27 cellular contexts compared by ENCODE assay signal in genomic region chr3:140258222-140258724, GRCh38.
"Had no signal": no experiment of that assay in that cellular context is flagged by ENCODE, and none has a peak within 500 bp of the region (broad histone marks: within the 10 kb centered on the region; RNA-seq: fewer than 3 reads in every experiment).

No MANE protein-coding gene starts in this region.

- H3K27ac Mint-ChIP-seq: activated CD4-positive, alpha-beta memory T cell treated with anti-CD3 and anti-CD28 coated beads, Interleukin-2, amount 10 ng/mL, durations not matched to agents 7 days and 5 days; activated CD4-positive, alpha-beta T cell treated with anti-CD3 and anti-CD28 coated beads for 36 hours; activated naive CD4-positive, alpha-beta T cell treated with anti-CD3 and anti-CD28 coated beads, Interleukin-2, amount 50 U/mL, for 24 hours; activated T-cell treated with anti-CD3 and anti-CD28 coated beads, Interleukin-2, amount 50 U/mL, for 72 hours; activated T-helper 2 cell treated with anti-CD3 and anti-CD28 coated beads, Interferon-gamma antibody, Interleukin-2, Interleukin-4, amounts not matched to agents 10 μg/mL and 5 μg/mL and 100 μg/mL, durations not matched to agents 14 hours and 24 hours and 36 hours had no signal

- H3K9me3 ChIP-seq: body of pancreas had no signal

- H3K4me3 ChIP-seq: body of pancreas, K562, SK-N-MC had no signal

- H3K9me3 Mint-ChIP-seq: activated CD4-positive, alpha-beta memory T cell treated with anti-CD3 and anti-CD28 coated beads, Interleukin-2, amount 10 ng/mL, durations not matched to agents 7 days and 5 days; activated naive CD4-positive, alpha-beta T cell treated with anti-CD3 and anti-CD28 coated beads, Interleukin-2, amount 50 U/mL, for 24 hours; activated T-helper 2 cell treated with anti-CD3 and anti-CD28 coated beads, Interferon-gamma antibody, Interleukin-2, Interleukin-4, amounts not matched to agents 10 μg/mL and 5 μg/mL and 100 μg/mL, durations not matched to agents 14 hours and 24 hours and 36 hours; central memory CD8-positive, alpha-beta T cell had no signal

- H3K4me3 Mint-ChIP-seq: activated CD4-positive, alpha-beta memory T cell treated with anti-CD3 and anti-CD28 coated beads, Interleukin-2, amount 10 ng/mL, durations not matched to agents 7 days and 5 days; activated CD4-positive, alpha-beta T cell treated with anti-CD3 and anti-CD28 coated beads for 36 hours; activated naive CD4-positive, alpha-beta T cell treated with anti-CD3 and anti-CD28 coated beads, Interleukin-2, amount 50 U/mL, for 24 hours; activated T-cell treated with anti-CD3 and anti-CD28 coated beads, Interleukin-2, amount 50 U/mL, for 72 hours; central memory CD8-positive, alpha-beta T cell had no signal

- ATAC-seq: activated CD4-positive, alpha-beta T cell treated with anti-CD3 and anti-CD28 coated beads for 36 hours; activated T-cell treated with anti-CD3 and anti-CD28 coated beads, Interleukin-2, amount 50 U/mL, for 72 hours; body of pancreas; K562; Panc1; Right ventricle myocardium inferior had no signal

- DNase-seq: activated CD4-positive, alpha-beta memory T cell treated with anti-CD3 and anti-CD28 coated beads, Interleukin-2, amount 10 ng/mL, durations not matched to agents 7 days and 5 days; activated CD4-positive, alpha-beta T cell treated with anti-CD3 and anti-CD28 coated beads for 36 hours; activated CD4-positive, alpha-beta T cell treated with anti-CD3 and anti-CD28 coated beads, Interleukin-2, amount 50 U/mL, for 1 hour; activated CD8-positive, alpha-beta memory T cell treated with anti-CD3 and anti-CD28 coated beads, Interleukin-2, amount 50 U/mL, for 4 hours; activated naive CD4-positive, alpha-beta T cell; activated T-cell treated with anti-CD3 and anti-CD28 coated beads, Interleukin-2, amount 50 U/mL, for 72 hours; aorta; body of pancreas; Karpas-422; NCI-H146; NCI-H1930; NCI-H2171 treated with DMSO at 0.1 percent for 48 hours; NCI-H510A treated with DMSO at 0.1 percent for 48 hours; NCI-H69; NK-92 treated with Interleukin-12 subunit alpha and Interleukin-12 subunit beta, amount 100 ng/mL, for 24 hours; OCI-M1; RPMI8226; T-helper 1 cell had no signal

- FAIRE-seq: bronchial epithelial cell, K562 had no signal

- H3K4me1 ChIP-seq: body of pancreas had no signal

- H3K27ac ChIP-seq: body of pancreas, SK-N-MC, VCaP had no signal

- H3K4me1 Mint-ChIP-seq: activated CD4-positive, alpha-beta memory T cell treated with anti-CD3 and anti-CD28 coated beads, Interleukin-2, amount 10 ng/mL, durations not matched to agents 7 days and 5 days; activated CD4-positive, alpha-beta T cell treated with anti-CD3 and anti-CD28 coated beads for 36 hours; activated naive CD4-positive, alpha-beta T cell treated with anti-CD3 and anti-CD28 coated beads, Interleukin-2, amount 50 U/mL, for 24 hours; central memory CD8-positive, alpha-beta T cell had no signal

- H3K36me3 Mint-ChIP-seq: activated naive CD4-positive, alpha-beta T cell treated with anti-CD3 and anti-CD28 coated beads, Interleukin-2, amount 50 U/mL, for 24 hours had no signal

- H3K27me3 Mint-ChIP-seq: activated CD4-positive, alpha-beta memory T cell treated with anti-CD3 and anti-CD28 coated beads, Interleukin-2, amount 10 ng/mL, durations not matched to agents 7 days and 5 days; central memory CD8-positive, alpha-beta T cell had no signal

- H3K27me3 ChIP-seq: body of pancreas had no signal
